In genomic region chr5:162956570-162956969, GRCh38 we compare ENCODE assay signal across 18 cellular contexts.
A peak's percentile ranks its signal among the peaks of the same experiment; 100 is the strongest.
DNase-seq lines count a peak whose midpoint lies in the region; FAIRE-seq and TF ChIP-seq lines count a peak whose summit lies in the region.
"Had no signal": no experiment of that assay in that cellular context is flagged by ENCODE, and none has a peak within 500 bp of the region (broad histone marks: within the 10 kb centered on the region; RNA-seq: fewer than 3 reads in every experiment).

No MANE protein-coding gene starts in this region.

- peak; percentile 26 to 51 for TF ChIP-seq RAD21 in H1 (IDR thresholded peaks at IDR 0.05 in 1 of 2, conservative IDR thresholded peaks at IDR 0.05 in 1 of 2; ENCODE audit: low read depth in 2 of 2, low read length in 2 of 2)

- H3K4ac ChIP-seq in H1 (replicated peaks; ENCODE audit: insufficient read length, low read depth, low read length) = no peak overlapping the region

- no peak overlapping the region for H3K9ac ChIP-seq in H1 (replicated peaks in 1 of 4; ENCODE audit: extremely low read depth in 1 of 4, low read depth in 3 of 4, low read length in 3 of 4)
- H3K9ac ChIP-seq: BLaER1 treated with 17β-estradiol and CSF1 and Interleukin-3, amounts not matched to agents 10 nM and 100 nM had no signal

- no peaks in the 10 kb centered on the region for H3K27me3 ChIP-seq in H1 (replicated peaks in 1 of 4; ENCODE audit: control insufficient read depth in 3 of 4, extremely low read depth in 1 of 4, insufficient read depth in 3 of 4, low read length in 3 of 4)
- H3K27me3 ChIP-seq: BLaER1 treated with 17β-estradiol and CSF1 and Interleukin-3, amounts not matched to agents 10 nM and 100 nM; Peyer's patch had no signal

- no peak overlapping the region for H4K91ac ChIP-seq in H1 (replicated peaks; ENCODE audit: insufficient read length, low read length)

- peak in 1 of 3 experiments; percentile 42; a peak in 2 of 4 replicates for TF ChIP-seq CTCF in H1 (IDR thresholded peaks at IDR 0.05; ENCODE audit: control extremely low read depth in 1 of 3, insufficient read depth in 1 of 3, low read depth in 1 of 3, low read length in 3 of 3)

- WGBS in H1 (ENCODE audit: extremely low coverage in 1 of 2, insufficient coverage in 1 of 2, insufficient read length in 1 of 2, insufficient replicate concordance in 2 of 2, low coverage in 1 of 2, low lambda C conversion rate in 2 of 2, missing lambda C conversion rate in 1 of 2), 2 experiments = 96% methylated on average over 1 of the region's 1 CpG; no CpG with 5 or more reads in 1 of the 2 experiments

- FAIRE-seq in H1 (lab: Jason Lieb, UNC) = no peak

- TF ChIP-seq POLR2A in H1 (IDR thresholded peaks at IDR 0.05; ENCODE audit: control extremely low read depth in 1 of 2, low read depth in 2 of 2, low read length in 2 of 2) = no peak

- no peak overlapping the region for H2BK20ac ChIP-seq in H1 (ENCODE audit: low read length)

- H2BK12ac ChIP-seq in H1 (ENCODE audit: low read depth, low read length) = no peak overlapping the region

- H3K4me1 ChIP-seq in H1 (replicated peaks in 1 of 4; ENCODE audit: control insufficient read depth in 3 of 4, insufficient read depth in 4 of 4, low read length in 3 of 4) = peaks cover 0 to 3% (median 0%) of the 10 kb centered on the region in 4 experiments; a peak in 1 of 7 replicates
- H3K4me1 ChIP-seq: BLaER1 treated with 17β-estradiol and CSF1 and Interleukin-3, amounts not matched to agents 10 nM and 100 nM; Peyer's patch had no signal

- no peaks in the 10 kb centered on the region for H3K36me3 Mint-ChIP-seq in activated T-helper 1 cell treated with anti-CD3 and anti-CD28 coated beads, Interleukin-12 subunit alpha, Interleukin-12 subunit beta, Interleukin-2, Interleukin-4 antibody, amounts not matched to agents 30 ng/mL and 10 ng/mL and 1 ng/mL, durations not matched to agents 14 hours and 24 hours and 36 hours (ENCODE audit: low read depth)

- H3K27ac ChIP-seq in H1 (ENCODE audit: low read depth, low read length) = no peak overlapping the region
- H3K27ac ChIP-seq: 22Rv1; BLaER1 treated with 17β-estradiol and CSF1 and Interleukin-3, amounts not matched to agents 10 nM and 100 nM; Peyer's patch had no signal

- H3K18ac ChIP-seq in H1 (ENCODE audit: extremely low read depth, low read length) = no peak overlapping the region

- no peaks in the 10 kb centered on the region for H3K23me2 ChIP-seq in H1 (ENCODE audit: low read depth, low read length)

- H3K56ac ChIP-seq in H1 (replicated peaks; ENCODE audit: insufficient read length, low read depth, low read length) = no peak overlapping the region

- peak; percentile 24 for DNase-seq in DMS53 (lab: John Stamatoyannopoulos, UW)
- no peak for DNase-seq in DMS53 treated with DMSO at 0.1 percent for 48 hours (lab: John Stamatoyannopoulos, UW; ENCODE audit: unreplicated experiment)
- DNase-seq in M059J (ENCODE audit: low read depth) = peak; percentile 1
- DNase-seq in H1 (ENCODE audit: low read depth in 1 of 2, low spot score in 2 of 2) = no peak
- no peak for DNase-seq in DMS79 treated with DMSO at 0.1 percent for 48 hours (lab: John Stamatoyannopoulos, UW)
- DNase-seq in activated T-helper 1 cell treated with anti-CD3 and anti-CD28 coated beads, Interleukin-12 subunit alpha, Interleukin-12 subunit beta, Interleukin-2, Interleukin-4 antibody, amounts not matched to agents 30 ng/mL and 10 ng/mL and 1 ng/mL, durations not matched to agents 14 hours and 24 hours and 36 hours (ENCODE audit: low spot score) = no peak
- DNase-seq in DMS114 treated with DMSO at 0.1 percent for 48 hours (lab: John Stamatoyannopoulos, UW; ENCODE audit: unreplicated experiment) = no peak
- no peak for DNase-seq in stimulated activated CD4-positive, alpha-beta T cell treated with anti-CD3 and anti-CD28 coated beads, Interleukin-15, amount 100 ng/mL, for 24 hours
- DNase-seq: DMS153, NCI-H1092 treated with DMSO at 0.1 percent for 48 hours, NCI-H1694, NCI-H82, Peyer's patch, SIG-M5, T-helper 2 cell had no signal

- no peak overlapping the region for H3K23ac ChIP-seq in H1 (ENCODE audit: insufficient read length)

- H4K5ac ChIP-seq in H1 (ENCODE audit: insufficient read length, low read depth, low read length) = no peak overlapping the region

- H3K4me2 ChIP-seq in H1 (ENCODE audit: insufficient read depth in 1 of 2, low read depth in 2 of 2, low read length in 2 of 2) = no peak overlapping the region
- H3K4me2 ChIP-seq: BLaER1 treated with 17β-estradiol and CSF1 and Interleukin-3, amounts not matched to agents 10 nM and 100 nM had no signal

- CTCF ChIA-PET in H1 (lab: Charles Lee; ENCODE audit: partially characterized antibody) = interaction anchor here (0.7 to 1.3 kb wide), 6 partner anchors 35 to 391 kb away, joined by 3 to 4 read pairs (median 3); no protein-coding TSS in a partner anchor

- no peak overlapping the region for H3K4me3 Mint-ChIP-seq in activated T-helper 1 cell treated with anti-CD3 and anti-CD28 coated beads, Interleukin-12 subunit alpha, Interleukin-12 subunit beta, Interleukin-2, Interleukin-4 antibody, amounts not matched to agents 30 ng/mL and 10 ng/mL and 1 ng/mL, durations not matched to agents 14 hours and 24 hours and 36 hours

- no peak overlapping the region for H3K4me3 ChIP-seq in H1 (ENCODE audit: extremely low read depth in 1 of 4, insufficient read depth in 2 of 4, low read depth in 3 of 4, low read length in 4 of 4)
- H3K4me3 ChIP-seq: BLaER1 treated with 17β-estradiol and CSF1 and Interleukin-3, amounts not matched to agents 10 nM and 100 nM; HAP-1; Peyer's patch had no signal

- H3K79me1 ChIP-seq in H1 (ENCODE audit: low read depth, low read length) = no peaks in the 10 kb centered on the region

- TF ChIP-seq EP300 in H1 (IDR thresholded peaks at IDR 0.05; ENCODE audit: borderline replicate concordance in 1 of 2, low read depth in 2 of 2, low read length in 2 of 2) = no peak

- no peak overlapping the region for H4K8ac ChIP-seq in H1 (ENCODE audit: extremely low read depth, insufficient read depth, low read length)

- H2BK15ac ChIP-seq in H1 (ENCODE audit: low read length) = no peak overlapping the region

- no peak overlapping the region for H2BK5ac ChIP-seq in H1 (ENCODE audit: low read depth, low read length)

- H3K14ac ChIP-seq in H1 (ENCODE audit: insufficient read length) = no peak overlapping the region

- no peak overlapping the region for H2AFZ ChIP-seq in H1 (ENCODE audit: low read length)

- no peaks in the 10 kb centered on the region for H3K36me3 ChIP-seq in H1 (ENCODE audit: control insufficient read depth in 2 of 4, insufficient read depth in 4 of 4, low read length in 3 of 4)
- H3K36me3 ChIP-seq: BLaER1 treated with 17β-estradiol and CSF1 and Interleukin-3, amounts not matched to agents 10 nM and 100 nM; HAP-1; Peyer's patch had no signal

- H3K9me3 Mint-ChIP-seq in activated T-helper 1 cell treated with anti-CD3 and anti-CD28 coated beads, Interleukin-12 subunit alpha, Interleukin-12 subunit beta, Interleukin-2, Interleukin-4 antibody, amounts not matched to agents 30 ng/mL and 10 ng/mL and 1 ng/mL, durations not matched to agents 14 hours and 24 hours and 36 hours = peaks cover 5% of the 10 kb centered on the region

- no peak overlapping the region for H3K27ac Mint-ChIP-seq in activated T-helper 1 cell treated with anti-CD3 and anti-CD28 coated beads, Interleukin-12 subunit alpha, Interleukin-12 subunit beta, Interleukin-2, Interleukin-4 antibody, amounts not matched to agents 30 ng/mL and 10 ng/mL and 1 ng/mL, durations not matched to agents 14 hours and 24 hours and 36 hours

- intact Hi-C loops in activated T-helper 1 cell treated with anti-CD3 and anti-CD28 coated beads, Interleukin-12 subunit alpha, Interleukin-12 subunit beta, Interleukin-2, Interleukin-4 antibody, amounts not matched to agents 30 ng/mL and 10 ng/mL and 1 ng/mL, durations not matched to agents 14 hours and 24 hours and 36 hours (cut with micrococcal nuclease) = no loop called here

- no peaks in the 10 kb centered on the region for H3K4me1 Mint-ChIP-seq in activated T-helper 1 cell treated with anti-CD3 and anti-CD28 coated beads, Interleukin-12 subunit alpha, Interleukin-12 subunit beta, Interleukin-2, Interleukin-4 antibody, amounts not matched to agents 30 ng/mL and 10 ng/mL and 1 ng/mL, durations not matched to agents 14 hours and 24 hours and 36 hours (ENCODE audit: low read depth)

- no peaks in the 10 kb centered on the region for H4K20me1 ChIP-seq in H1 (replicated peaks in 1 of 2; ENCODE audit: control insufficient read depth in 1 of 2, insufficient read depth in 2 of 2, low read length in 2 of 2)
- H4K20me1 ChIP-seq: BLaER1 treated with 17β-estradiol and CSF1 and Interleukin-3, amounts not matched to agents 10 nM and 100 nM had no signal

- no peak overlapping the region for H2BK120ac ChIP-seq in H1 (replicated peaks; ENCODE audit: low read depth, low read length)

- H2AK5ac ChIP-seq in H1 (ENCODE audit: low read depth, low read length) = no peak overlapping the region

- H3K27me3 Mint-ChIP-seq in activated T-helper 1 cell treated with anti-CD3 and anti-CD28 coated beads, Interleukin-12 subunit alpha, Interleukin-12 subunit beta, Interleukin-2, Interleukin-4 antibody, amounts not matched to agents 30 ng/mL and 10 ng/mL and 1 ng/mL, durations not matched to agents 14 hours and 24 hours and 36 hours (ENCODE audit: insufficient read depth) = no peaks in the 10 kb centered on the region

- POLR2A ChIA-PET in H1 (lab: Charles Lee; ENCODE audit: partially characterized antibody) = no interaction called here

- no peaks in the 10 kb centered on the region for H3K79me2 ChIP-seq in H1 (ENCODE audit: control insufficient read depth in 1 of 2, insufficient read depth in 2 of 2, low read length in 2 of 2)

- H3K9me3 ChIP-seq in H1 (ENCODE audit: insufficient read depth in 2 of 2, low read depth in 1 of 2, low read length in 1 of 2) = no peaks in the 10 kb centered on the region; a peak in 1 of 4 replicates
- H3K9me3 ChIP-seq: BLaER1 treated with 17β-estradiol and CSF1 and Interleukin-3, amounts not matched to agents 10 nM and 100 nM; HAP-1; Peyer's patch had no signal

TF ChIP-seq in H1, 55 proteins besides CTCF, POLR2A, EP300 and RAD21 (continues in another document):
- no peak for TF ChIP-seq MAFK (IDR thresholded peaks at IDR 0.05; ENCODE audit: low read depth, low read length)
- TF ChIP-seq KDM1A (IDR thresholded peaks at IDR 0.05; ENCODE audit: borderline replicate concordance, low read length) = no peak

Comparison
In these comparisons a context has a peak if more than half of its experiments do, and no peak if none do; other contexts are left out.
1. DNase-seq: peak in DMS53 (single experiment) and M059J (single experiment); none in DMS53 treated with DMSO at 0.1 percent for 48 hours (single experiment), H1 (0 of 2), DMS79 treated with DMSO at 0.1 percent for 48 hours (single experiment), activated T-helper 1 cell treated with anti-CD3 and anti-CD28 coated beads, Interleukin-12 subunit alpha, Interleukin-12 subunit beta, Interleukin-2, Interleukin-4 antibody, amounts not matched to agents 30 ng/mL and 10 ng/mL and 1 ng/mL, durations not matched to agents 14 hours and 24 hours and 36 hours (single experiment), DMS114 treated with DMSO at 0.1 percent for 48 hours (single experiment) and stimulated activated CD4-positive, alpha-beta T cell treated with anti-CD3 and anti-CD28 coated beads, Interleukin-15, amount 100 ng/mL, for 24 hours (single experiment).